In the genomic region with DNA sequence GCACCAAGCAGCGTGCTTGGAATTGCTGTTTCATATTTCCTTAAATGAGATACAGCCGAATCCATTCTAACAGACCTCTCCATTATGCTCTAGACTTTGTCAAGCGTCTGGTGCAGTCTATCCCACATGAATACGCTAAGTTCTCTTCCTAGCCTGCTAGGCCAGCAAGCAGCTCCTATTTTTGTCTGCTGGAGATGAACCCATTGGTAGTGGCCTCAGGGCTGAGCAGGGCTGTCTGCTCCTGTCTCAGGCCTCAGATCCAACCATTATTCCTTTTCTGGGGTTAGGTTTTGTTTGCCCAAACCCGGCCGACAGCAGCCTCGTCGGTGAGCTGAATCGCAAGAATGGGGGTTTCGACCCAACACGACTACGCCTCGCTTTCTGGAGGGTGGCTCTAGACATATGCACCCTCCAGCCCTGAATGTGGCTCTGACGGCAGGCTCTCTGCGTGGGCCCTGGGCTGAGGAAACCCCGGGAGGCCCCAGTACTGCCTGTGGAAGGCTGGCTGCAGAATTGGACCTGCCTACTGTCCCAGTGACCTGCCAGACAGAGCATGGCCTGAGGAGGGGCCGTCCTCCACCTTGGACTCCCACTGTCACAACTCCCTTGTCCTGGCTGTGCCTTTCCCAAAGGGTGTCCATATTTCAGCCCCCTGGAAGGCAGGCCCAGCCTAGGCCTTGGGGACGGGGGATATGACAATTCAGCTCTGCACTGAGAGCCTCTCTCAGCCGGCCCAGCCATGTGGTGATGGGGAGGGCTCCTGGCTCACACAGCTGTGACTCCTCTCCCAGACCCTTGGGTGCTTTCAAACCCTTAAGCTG, we compare ENCODE assay signal across 14 cellular contexts.
"Had no signal": no experiment of that assay in that cellular context is flagged by ENCODE, and none has a peak within 500 bp of the region (broad histone marks: within the 10 kb centered on the region; RNA-seq: fewer than 3 reads in every experiment).

No MANE protein-coding gene starts in this region.

- H3K9me3 Mint-ChIP-seq: activated B cell treated with CpG ODN at 0.5 μM for 24 hours; activated naive CD8-positive, alpha-beta T cell treated with anti-CD3 and anti-CD28 coated beads, Interleukin-2, amount 10 ng/mL, durations not matched to agents 7 days and 5 days; activated T-cell treated with anti-CD3 and anti-CD28 coated beads, Interleukin-2, amount 50 U/mL, for 72 hours; naive thymus-derived CD8-positive, alpha-beta T cell had no signal

- H3K27ac ChIP-seq: ascending aorta, lower lobe of right lung, psoas muscle, thyroid gland had no signal

- H3K27me3 Mint-ChIP-seq: activated B cell treated with CpG ODN at 0.5 μM for 24 hours; activated naive CD8-positive, alpha-beta T cell treated with anti-CD3 and anti-CD28 coated beads, Interleukin-2, amount 10 ng/mL, durations not matched to agents 7 days and 5 days had no signal

- DNase-seq: activated B cell treated with CpG ODN at 0.5 μM for 24 hours; activated CD4-positive, alpha-beta T cell treated with anti-CD3 and anti-CD28 coated beads, Interleukin-2, amount 50 U/mL, for 1 hour; activated naive CD8-positive, alpha-beta T cell treated with anti-CD3 and anti-CD28 coated beads, Interleukin-2, amount 10 ng/mL, durations not matched to agents 7 days and 5 days; activated T-cell treated with anti-CD3 and anti-CD28 coated beads, Interleukin-2, amount 50 U/mL, for 72 hours; effector CD4-positive, alpha-beta T cell; kidney; lower lobe of right lung; naive thymus-derived CD8-positive, alpha-beta T cell; nucleus accumbens; psoas muscle; stimulated activated CD4-positive, alpha-beta T cell treated with anti-CD3 and anti-CD28 coated beads, Interleukin-4, amount 100 ng/mL, for 1 hour; T-helper 17 cell; thyroid gland had no signal

- H3K27me3 ChIP-seq: ascending aorta, thyroid gland had no signal

- H3K36me3 Mint-ChIP-seq: activated naive CD8-positive, alpha-beta T cell treated with anti-CD3 and anti-CD28 coated beads, Interleukin-2, amount 10 ng/mL, durations not matched to agents 7 days and 5 days; naive thymus-derived CD8-positive, alpha-beta T cell had no signal

- ATAC-seq: activated T-cell treated with anti-CD3 and anti-CD28 coated beads, Interleukin-2, amount 50 U/mL, for 72 hours; lower lobe of right lung; naive thymus-derived CD8-positive, alpha-beta T cell; psoas muscle; T-helper 17 cell had no signal

- H3K4me3 Mint-ChIP-seq: activated B cell treated with CpG ODN at 0.5 μM for 24 hours; activated naive CD8-positive, alpha-beta T cell treated with anti-CD3 and anti-CD28 coated beads, Interleukin-2, amount 10 ng/mL, durations not matched to agents 7 days and 5 days; activated T-cell treated with anti-CD3 and anti-CD28 coated beads, Interleukin-2, amount 50 U/mL, for 72 hours; naive thymus-derived CD8-positive, alpha-beta T cell; T-helper 17 cell had no signal

- H3K9me3 ChIP-seq: ascending aorta, lower lobe of right lung, psoas muscle, thyroid gland had no signal

- H3K4me1 Mint-ChIP-seq: activated B cell treated with CpG ODN at 0.5 μM for 24 hours; activated naive CD8-positive, alpha-beta T cell treated with anti-CD3 and anti-CD28 coated beads, Interleukin-2, amount 10 ng/mL, durations not matched to agents 7 days and 5 days; naive thymus-derived CD8-positive, alpha-beta T cell; T-helper 17 cell had no signal

- H3K4me1 ChIP-seq: ascending aorta, lower lobe of right lung, psoas muscle, thyroid gland had no signal

- H3K27ac Mint-ChIP-seq: activated B cell treated with CpG ODN at 0.5 μM for 24 hours; activated naive CD8-positive, alpha-beta T cell treated with anti-CD3 and anti-CD28 coated beads, Interleukin-2, amount 10 ng/mL, durations not matched to agents 7 days and 5 days; activated T-cell treated with anti-CD3 and anti-CD28 coated beads, Interleukin-2, amount 50 U/mL, for 72 hours; naive thymus-derived CD8-positive, alpha-beta T cell; T-helper 17 cell had no signal

- H3K36me3 ChIP-seq: ascending aorta, lower lobe of right lung, thyroid gland had no signal

- H3K4me3 ChIP-seq: ascending aorta, lower lobe of right lung, psoas muscle, thyroid gland had no signal
